Comparison of ENCODE assay signal across 19 cellular contexts in the genomic region with DNA sequence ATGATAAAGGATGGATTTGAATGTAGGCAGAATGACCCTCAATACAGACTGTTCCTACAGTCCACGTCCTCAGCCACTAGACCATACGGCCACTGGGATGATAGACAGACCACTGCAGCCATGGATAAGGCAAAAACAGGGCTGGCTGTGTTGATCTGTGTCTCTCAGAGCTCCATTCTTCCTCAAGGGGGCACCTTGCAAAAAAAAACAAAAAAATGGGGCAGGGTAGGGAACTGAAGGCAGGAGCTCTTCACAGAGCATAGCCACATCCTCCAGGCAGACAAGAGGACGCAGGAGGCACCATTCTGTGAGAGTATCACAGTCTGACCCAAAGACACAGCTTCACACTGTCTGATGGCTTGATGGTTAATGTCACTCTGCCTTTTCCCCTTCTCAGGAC.
DNase-seq lines count a peak whose midpoint lies in the region; FAIRE-seq and TF ChIP-seq lines count a peak whose summit lies in the region.
"Had no signal": no experiment of that assay in that cellular context is flagged by ENCODE, and none has a peak within 500 bp of the region (broad histone marks: within the 10 kb centered on the region; RNA-seq: fewer than 3 reads in every experiment).

No MANE protein-coding gene starts in this region.

- H2BK12ac ChIP-seq in H9 (ENCODE audit: insufficient read length, low read depth, low read length) (no peak overlapping the region), H1 (ENCODE audit: low read depth, low read length) (no peak overlapping the region)

- H3K23me2 ChIP-seq in H9 (ENCODE audit: insufficient read length, low read depth, low read length, poor library complexity, severe bottlenecking) (no peaks in the 10 kb centered on the region), H1 (ENCODE audit: low read depth, low read length) (no peaks in the 10 kb centered on the region)

- peaks cover 0 to 6% (median 5%) of the 10 kb centered on the region in 3 experiments; a peak in 4 of 7 replicates for H3K36me3 Mint-ChIP-seq in H9 (ENCODE audit: insufficient read depth in 1 of 3, low read depth in 3 of 3)
- H3K36me3 Mint-ChIP-seq: CD4-positive, CD25-positive, alpha-beta regulatory T cell; CD8-positive, alpha-beta memory T cell had no signal

- no peaks in the 10 kb centered on the region; a peak in 1 of 8 replicates for H3K36me3 ChIP-seq in H1 (ENCODE audit: control insufficient read depth in 2 of 4, insufficient read depth in 4 of 4, low read length in 3 of 4)
- H3K36me3 ChIP-seq: BE2C had no signal

- no peak for TF ChIP-seq POLR2A in H1 (IDR thresholded peaks at IDR 0.05; ENCODE audit: control extremely low read depth in 1 of 2, low read depth in 2 of 2, low read length in 2 of 2)

- H3K27me3 ChIP-seq in H9 (ENCODE audit: insufficient read depth, low read length): no peaks in the 10 kb centered on the region
- H3K27me3 ChIP-seq in H1 (replicated peaks in 1 of 4; ENCODE audit: control insufficient read depth in 3 of 4, extremely low read depth in 1 of 4, insufficient read depth in 3 of 4, low read length in 3 of 4): no peaks in the 10 kb centered on the region

- H3T11ph ChIP-seq in H9 (ENCODE audit: low read length): no peak overlapping the region

- no peak overlapping the region for H3K56ac ChIP-seq in H9 (ENCODE audit: insufficient read length, low read depth, low read length)
- no peak overlapping the region for H3K56ac ChIP-seq in H1 (replicated peaks; ENCODE audit: insufficient read length, low read depth, low read length)

- H2BK15ac ChIP-seq in H9 (ENCODE audit: low read depth, low read length): no peak overlapping the region
- H2BK15ac ChIP-seq in H1 (ENCODE audit: low read length): no peak overlapping the region

- no peak overlapping the region for H2BK5ac ChIP-seq in H9 (ENCODE audit: insufficient read length, low read length)
- H2BK5ac ChIP-seq in H1 (ENCODE audit: low read depth, low read length): no peak overlapping the region

- no peak overlapping the region for H2AK5ac ChIP-seq in H9 (ENCODE audit: insufficient read length, low read length)
- no peak overlapping the region for H2AK5ac ChIP-seq in H1 (ENCODE audit: low read depth, low read length)

- H3K4me3 ChIP-seq in H1 (ENCODE audit: extremely low read depth in 1 of 4, insufficient read depth in 2 of 4, low read depth in 3 of 4, low read length in 4 of 4): no peak overlapping the region

- no peak for TF ChIP-seq EP300 in H1 (IDR thresholded peaks at IDR 0.05; ENCODE audit: borderline replicate concordance in 1 of 2, low read depth in 2 of 2, low read length in 2 of 2)

- H3K79me1 ChIP-seq in H9 (ENCODE audit: insufficient read depth, low read depth, low read length, poor library complexity, severe bottlenecking) (no peaks in the 10 kb centered on the region), H1 (ENCODE audit: low read depth, low read length) (no peaks in the 10 kb centered on the region)

- H4K8ac ChIP-seq in H9 (replicated peaks; ENCODE audit: insufficient read length, low read depth, low read length) (no peak overlapping the region), H1 (ENCODE audit: extremely low read depth, insufficient read depth, low read length) (no peak overlapping the region)

- H3K79me2 ChIP-seq in H9 (ENCODE audit: insufficient read depth, low read length) (no peaks in the 10 kb centered on the region), H1 (ENCODE audit: control insufficient read depth in 1 of 2, insufficient read depth in 2 of 2, low read length in 2 of 2) (no peaks in the 10 kb centered on the region)

- H3K4me3 Mint-ChIP-seq in H9: no peak overlapping the region
- H3K4me3 Mint-ChIP-seq: CD4-positive, CD25-positive, alpha-beta regulatory T cell; CD8-positive, alpha-beta memory T cell had no signal

- H4K20me1 ChIP-seq in H9 (ENCODE audit: control insufficient read depth, insufficient read depth, insufficient read length) (no peaks in the 10 kb centered on the region), H1 (replicated peaks in 1 of 2; ENCODE audit: control insufficient read depth in 1 of 2, insufficient read depth in 2 of 2, low read length in 2 of 2) (no peaks in the 10 kb centered on the region)

- no peak; a peak in 1 of 4 replicates for TF ChIP-seq RAD21 in H1 (IDR thresholded peaks at IDR 0.05 in 1 of 2, conservative IDR thresholded peaks at IDR 0.05 in 1 of 2; ENCODE audit: low read depth in 2 of 2, low read length in 2 of 2)

- H4K91ac ChIP-seq in H9 (ENCODE audit: insufficient read length, low read depth, low read length) (no peak overlapping the region), H1 (replicated peaks; ENCODE audit: insufficient read length, low read length) (no peak overlapping the region)

- no peak for FAIRE-seq in H1 (lab: Jason Lieb, UNC)
- FAIRE-seq: A204.1, D721Med, GM12892, GM18507 had no signal

- no peak overlapping the region for H3K4me2 ChIP-seq in H9 (ENCODE audit: insufficient read depth, insufficient read length, low read length)
- no peak overlapping the region for H3K4me2 ChIP-seq in H1 (ENCODE audit: insufficient read depth in 1 of 2, low read depth in 2 of 2, low read length in 2 of 2)
- H3K4me2 ChIP-seq: KMS-11 had no signal

- no CpG with 5 or more reads among the region's 3 CpGs for WGBS in H9 (ENCODE audit: extremely low coverage, insufficient read length, low lambda C conversion rate)
- WGBS in H1 (ENCODE audit: extremely low coverage in 1 of 2, insufficient coverage in 1 of 2, insufficient read length in 1 of 2, insufficient replicate concordance in 2 of 2, low coverage in 1 of 2, low lambda C conversion rate in 2 of 2, missing lambda C conversion rate in 1 of 2), 2 experiments: 83% methylated on average over 3 of the region's 3 CpGs; no CpG with 5 or more reads in 1 of the 2 experiments

- no peak overlapping the region for H3K14ac ChIP-seq in H9 (ENCODE audit: insufficient read depth, low read length)
- no peak overlapping the region for H3K14ac ChIP-seq in H1 (ENCODE audit: insufficient read length)

- H3K18ac ChIP-seq in H9 (ENCODE audit: insufficient read length, low read depth, low read length) (no peak overlapping the region), H1 (ENCODE audit: extremely low read depth, low read length) (no peak overlapping the region)

- H3K27ac ChIP-seq in H9 (ENCODE audit: insufficient read length, low read depth, low read length): no peak overlapping the region
- no peak overlapping the region for H3K27ac ChIP-seq in H1 (ENCODE audit: low read depth, low read length)
- H3K27ac ChIP-seq: KMS-11 had no signal

- no peaks in the 10 kb centered on the region for H3K9me3 ChIP-seq in H9 (ENCODE audit: control insufficient read depth, low read depth, low read length)
- H3K9me3 ChIP-seq in H1 (ENCODE audit: insufficient read depth in 2 of 2, low read depth in 1 of 2, low read length in 1 of 2): peaks cover 10 to 16% of the 10 kb centered on the region in 2 experiments
- H3K9me3 ChIP-seq: BE2C, Caco-2 had no signal

- 0 out of 3 replicates have a peak, but pooled peaks have one; percentile 22 for TF ChIP-seq CTCF in H9 (conservative IDR thresholded peaks at IDR 0.05)
- peak in 1 of 3 experiments; percentile 22; a peak in 2 of 4 replicates for TF ChIP-seq CTCF in H1 (IDR thresholded peaks at IDR 0.05; ENCODE audit: control extremely low read depth in 1 of 3, insufficient read depth in 1 of 3, low read depth in 1 of 3, low read length in 3 of 3)

- no peaks in the 10 kb centered on the region for H3K4me1 ChIP-seq in H9 (ENCODE audit: insufficient read depth, low read length)
- no peaks in the 10 kb centered on the region for H3K4me1 ChIP-seq in H1 (replicated peaks in 1 of 4; ENCODE audit: control insufficient read depth in 3 of 4, insufficient read depth in 4 of 4, low read length in 3 of 4)
- H3K4me1 ChIP-seq: BE2C, Caco-2 had no signal

- H2BK120ac ChIP-seq in H9 (ENCODE audit: low read depth, low read length, poor library complexity, severe bottlenecking) (no peak overlapping the region), H1 (replicated peaks; ENCODE audit: low read depth, low read length) (no peak overlapping the region)

- POLR2A ChIA-PET in H1 (lab: Charles Lee; ENCODE audit: partially characterized antibody): interaction anchor here (2.6 kb wide), 1 partner anchor 10 kb away, joined by 8 read pairs; no protein-coding TSS in a partner anchor

- no peak overlapping the region for H3K27ac Mint-ChIP-seq in H9
- H3K27ac Mint-ChIP-seq: CD4-positive, CD25-positive, alpha-beta regulatory T cell; CD8-positive, alpha-beta memory T cell had no signal

- H3K4ac ChIP-seq in H9 (ENCODE audit: low read depth, low read length): no peak overlapping the region
- no peak overlapping the region for H3K4ac ChIP-seq in H1 (replicated peaks; ENCODE audit: insufficient read length, low read depth, low read length)

- H2BK20ac ChIP-seq in H9 (ENCODE audit: low read depth, low read length, poor library complexity, severe bottlenecking) (no peak overlapping the region), H1 (ENCODE audit: low read length) (no peak overlapping the region)

- H3K23ac ChIP-seq in H9 (ENCODE audit: insufficient read length, low read depth, low read length): no peak overlapping the region
- no peak overlapping the region for H3K23ac ChIP-seq in H1 (ENCODE audit: insufficient read length)

- no peaks in the 10 kb centered on the region for H3K4me1 Mint-ChIP-seq in H9
- H3K4me1 Mint-ChIP-seq: CD4-positive, CD25-positive, alpha-beta regulatory T cell; CD8-positive, alpha-beta memory T cell had no signal

- H3K27me3 Mint-ChIP-seq in H9 (ENCODE audit: low read depth): peaks cover 5% of the 10 kb centered on the region

- H2AFZ ChIP-seq in H9 (ENCODE audit: low read length) (no peak overlapping the region), H1 (ENCODE audit: low read length) (0 out of 2 replicates have a peak overlapping the region, but pooled peaks have one; percentile 24)

- peaks cover 6 to 7% of the 10 kb centered on the region in 2 experiments; a peak in 4 of 5 replicates for H3K9me3 Mint-ChIP-seq in H9

- H4K5ac ChIP-seq in H9 (ENCODE audit: insufficient read length, low read depth, low read length): no peak overlapping the region
- no peak overlapping the region for H4K5ac ChIP-seq in H1 (ENCODE audit: insufficient read length, low read depth, low read length)

- no peak for DNase-seq in H9
- no peak for DNase-seq in H1 (ENCODE audit: low read depth in 1 of 2, low spot score in 2 of 2)
- DNase-seq in iPS-NIHi7 (ENCODE audit: extremely low spot score): peak; percentile 59
- no peak for DNase-seq in hepatic stellate cell (ENCODE audit: low spot score)
- no peak for DNase-seq in central memory CD4-positive, alpha-beta T cell
- DNase-seq in NCI-H2029 (lab: John Stamatoyannopoulos, UW): no peak
- DNase-seq in COR-L47 (lab: John Stamatoyannopoulos, UW): no peak
- DNase-seq: ACHN; BE2C; C1 segment of cervical spinal cord; Caco-2; CD4-positive, CD25-positive, alpha-beta regulatory T cell; CD8-positive, alpha-beta memory T cell; GDM1 had no signal

- H3K9ac ChIP-seq in H9 (ENCODE audit: extremely low read depth, insufficient read length, low read length) (no peak overlapping the region), H1 (replicated peaks in 1 of 4; ENCODE audit: extremely low read depth in 1 of 4, low read depth in 3 of 4, low read length in 3 of 4) (no peak overlapping the region)
- H3K9ac ChIP-seq: KMS-11 had no signal

- CTCF ChIA-PET in H1 (lab: Charles Lee; ENCODE audit: partially characterized antibody): interaction anchor here (0.7 to 4.8 kb wide), 17 partner anchors 10 to 483 kb away, joined by 3 to 39 read pairs (median 5); no protein-coding TSS in a partner anchor

TF ChIP-seq in H1, 55 proteins besides CTCF, POLR2A, EP300 and RAD21 (continues in another document):
- no peak for TF ChIP-seq POU5F1 (IDR thresholded peaks at IDR 0.05; ENCODE audit: low read depth, low read length)
